In the genomic region with DNA sequence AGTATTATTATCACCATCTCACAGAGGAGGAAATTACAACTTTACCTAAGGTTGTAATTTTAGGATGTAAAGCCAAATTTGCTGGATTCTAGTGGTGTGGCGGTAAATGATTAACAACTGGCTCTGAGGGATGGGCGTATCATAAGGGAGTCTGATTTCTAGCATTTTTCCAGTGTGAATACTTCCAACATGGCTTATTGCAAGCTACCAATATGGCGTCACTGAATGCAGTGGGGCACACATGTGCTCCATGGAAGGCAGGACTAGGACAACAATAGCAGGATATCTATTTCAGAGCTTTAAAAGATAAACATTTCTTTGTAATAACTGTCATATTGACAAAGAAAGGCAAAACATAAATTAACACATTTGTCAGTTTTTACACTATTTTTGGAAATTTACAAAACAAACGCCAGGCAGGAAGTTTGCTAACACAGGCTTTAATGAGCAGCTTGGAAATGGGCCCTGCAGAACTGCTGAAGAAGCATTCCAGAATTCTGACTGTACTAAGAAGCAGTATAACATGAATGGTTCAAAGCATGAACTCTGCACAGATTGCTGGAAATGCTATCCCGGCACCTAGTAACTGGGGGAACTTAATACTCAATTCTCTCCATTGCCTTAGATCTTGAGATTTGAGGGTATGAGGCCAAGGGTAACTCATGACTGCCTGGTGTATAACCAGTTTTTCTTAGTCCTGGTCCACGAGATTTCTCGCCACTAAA, we compare ENCODE assay signal across 19 cellular contexts.
DNase-seq lines count a peak whose midpoint lies in the region; ATAC-seq and TF ChIP-seq lines count a peak whose summit lies in the region.
"Had no signal": no experiment of that assay in that cellular context is flagged by ENCODE, and none has a peak within 500 bp of the region (broad histone marks: within the 10 kb centered on the region; RNA-seq: fewer than 3 reads in every experiment).

No MANE protein-coding gene starts in this region.

- TF ChIP-seq POLR2A in upper lobe of left lung (IDR thresholded peaks at IDR 0.05): no peak

- no peaks in the 10 kb centered on the region for H3K4me1 ChIP-seq in upper lobe of left lung
- H3K4me1 ChIP-seq: ascending aorta, tibial artery had no signal

- no peak for TF ChIP-seq EP300 in upper lobe of left lung (IDR thresholded peaks at IDR 0.05)

- ATAC-seq in HG03378 (IDR thresholded peaks at IDR 0.05; ENCODE audit: unreplicated experiment) (no peak), upper lobe of left lung (ENCODE audit: low FRiP score in 2 of 2) (no peak)
- ATAC-seq: K562, left colon, Right ventricle myocardium inferior had no signal

- no peaks in the 10 kb centered on the region for H3K9me3 ChIP-seq in upper lobe of left lung
- H3K9me3 ChIP-seq: ascending aorta, esophagus squamous epithelium, tibial artery had no signal

- 70 to 75% methylated on average over 7 of the region's 7 CpGs for WGBS in upper lobe of left lung, 2 donors

- H3K4me3 ChIP-seq in astrocyte of the spinal cord (ENCODE audit: low read depth, low read length) (no peak overlapping the region), upper lobe of left lung (no peak overlapping the region)
- H3K4me3 ChIP-seq: ascending aorta, esophagus squamous epithelium, K562, tibial artery had no signal

- H3K27me3 ChIP-seq in upper lobe of left lung: no peaks in the 10 kb centered on the region
- H3K27me3 ChIP-seq: ascending aorta, esophagus squamous epithelium, tibial artery had no signal

- in situ Hi-C loops in astrocyte of the spinal cord (cut with HindIII; ENCODE audit: low sequenced_read_pairs): no loop called here

- H3K27ac ChIP-seq in upper lobe of left lung: no peak overlapping the region
- H3K27ac ChIP-seq: ascending aorta, esophagus squamous epithelium, tibial artery had no signal

- TF ChIP-seq CTCF in astrocyte of the spinal cord (IDR thresholded peaks at IDR 0.05; ENCODE audit: low read depth, low read length) (no peak), upper lobe of left lung (IDR thresholded peaks at IDR 0.05) (no peak)

- H3K36me3 ChIP-seq in upper lobe of left lung: no peaks in the 10 kb centered on the region
- H3K36me3 ChIP-seq: ascending aorta, esophagus squamous epithelium, tibial artery had no signal

- DNase-seq in SIG-M5 treated with dmso at 0.1 percent for 504 hours (lab: John Stamatoyannopoulos, UW; ENCODE audit: unreplicated experiment) (peak; percentile 33), SIG-M5 (lab: John Stamatoyannopoulos, UW) (no peak), astrocyte of the spinal cord (ENCODE audit: low read depth, low spot score) (peak; percentile 21), kidney tubule cell (ENCODE audit: low spot score) (peak; percentile 47), ureter (ENCODE audit: low spot score) (peak; percentile 47), upper lobe of left lung (no peak), NCI-H146 (lab: John Stamatoyannopoulos, UW) (no peak)
- DNase-seq: 8988T; activated CD4-positive, alpha-beta T cell treated with anti-CD3 and anti-CD28 coated beads for 1 hour; DMS79; esophagus squamous epithelium; hippocampal formation; left colon; NCI-H1048; tibial artery had no signal

Comparison
In these comparisons a context has a peak if more than half of its experiments do, and no peak if none do; other contexts are left out.
1. DNase-seq: peak in SIG-M5 treated with dmso at 0.1 percent for 504 hours (single experiment), astrocyte of the spinal cord (single experiment), kidney tubule cell (single experiment) and ureter (single experiment); none in SIG-M5 (single experiment), upper lobe of left lung (0 of 2) and NCI-H146 (single experiment).